1 cellular context compared by ENCODE assay signal in genomic region chr3:24450142-24450932, GRCh38.
A peak's percentile ranks its signal among the peaks of the same experiment; 100 is the strongest.
TF ChIP-seq lines count a peak whose summit lies in the region.

No MANE protein-coding gene starts in this region.

TF ChIP-seq in HepG2, 621 proteins besides CTCF, POLR2A, EP300 and RAD21 (continued from another document and continues in another):
- TF ChIP-seq CEBPZ (IDR thresholded peaks at IDR 0.05; ENCODE audit: low read length) = no peak
- no peak for TF ChIP-seq ZNF18 (CRISPR knock-in tag; IDR thresholded peaks at IDR 0.05; ENCODE audit: insufficient replicate concordance)
- no peak for TF ChIP-seq FUBP1 (CRISPR knock-in tag; IDR thresholded peaks at IDR 0.05; ENCODE audit: borderline replicate concordance)
- TF ChIP-seq MAFF (IDR thresholded peaks at IDR 0.05; ENCODE audit: low read depth, low read length) = no peak
- no peak for TF ChIP-seq ATAD3A (CRISPR knock-in tag; IDR thresholded peaks at IDR 0.05)
- TF ChIP-seq ZXDC (CRISPR knock-in tag; IDR thresholded peaks at IDR 0.05) = no peak
- TF ChIP-seq MED1 (CRISPR knock-in tag; IDR thresholded peaks at IDR 0.05) = peak; percentile 76
- TF ChIP-seq ZNF333 (CRISPR knock-in tag; IDR thresholded peaks at IDR 0.05; ENCODE audit: borderline replicate concordance) = no peak
- TF ChIP-seq HOXA3 (CRISPR knock-in tag; IDR thresholded peaks at IDR 0.05) = peak; percentile 27; the same call in 1 of the 2 replicates
- TF ChIP-seq ZNF605 (CRISPR knock-in tag; IDR thresholded peaks at IDR 0.05) = no peak
- no peak for TF ChIP-seq AFF4 (CRISPR knock-in tag; IDR thresholded peaks at IDR 0.05)
- TF ChIP-seq PHF21A (CRISPR knock-in tag; IDR thresholded peaks at IDR 0.05) = no peak
- TF ChIP-seq NCOR1 (IDR thresholded peaks at IDR 0.05; ENCODE audit: borderline replicate concordance, low read length) = peak; percentile 88
- TF ChIP-seq ZFAT (CRISPR knock-in tag; conservative IDR thresholded peaks at IDR 0.05) = no peak
- TF ChIP-seq FOXA1 (IDR thresholded peaks at IDR 0.05) = no peak
- 0 out of 2 replicates have a peak, but pooled peaks have one; percentile 38 for TF ChIP-seq FOXA1 (CRISPR knock-in tag; IDR thresholded peaks at IDR 0.05)
- peak; percentile 57; the same call in 1 of the 2 replicates for TF ChIP-seq NFKBIZ (CRISPR knock-in tag; IDR thresholded peaks at IDR 0.05)
- no peak for TF ChIP-seq YEATS4 (CRISPR knock-in tag; IDR thresholded peaks at IDR 0.05; ENCODE audit: borderline replicate concordance)
- no peak for TF ChIP-seq SRSF9 (IDR thresholded peaks at IDR 0.05; ENCODE audit: borderline replicate concordance, insufficient read depth, low read depth, low read length, poor library complexity, severe bottlenecking)
- no peak for TF ChIP-seq ARNT2 (CRISPR knock-in tag; IDR thresholded peaks at IDR 0.05; ENCODE audit: low read depth)
- TF ChIP-seq SAFB2 (CRISPR knock-in tag; IDR thresholded peaks at IDR 0.05; ENCODE audit: borderline replicate concordance, low read depth) = no peak
- TF ChIP-seq MXD3 (CRISPR knock-in tag; IDR thresholded peaks at IDR 0.05) = no peak
- no peak for TF ChIP-seq AKAP8 (CRISPR knock-in tag; IDR thresholded peaks at IDR 0.05)
- no peak for TF ChIP-seq SRF (IDR thresholded peaks at IDR 0.05; ENCODE audit: low read depth, low read length)
- TF ChIP-seq ZBTB44 (CRISPR knock-in tag; IDR thresholded peaks at IDR 0.05) = no peak
- TF ChIP-seq TFDP2 (CRISPR knock-in tag; IDR thresholded peaks at IDR 0.05) = no peak
- peak; percentile 94 for TF ChIP-seq RXRB (CRISPR knock-in tag; IDR thresholded peaks at IDR 0.05; ENCODE audit: borderline replicate concordance)
- TF ChIP-seq EED (CRISPR knock-in tag; IDR thresholded peaks at IDR 0.05) = no peak
- TF ChIP-seq NCOA1 (CRISPR knock-in tag; IDR thresholded peaks at IDR 0.05) = no peak
- TF ChIP-seq ZSCAN9 (CRISPR knock-in tag; IDR thresholded peaks at IDR 0.05; ENCODE audit: borderline replicate concordance) = peak; percentile 56; the same call in 1 of the 2 replicates
- TF ChIP-seq ZNF646 (CRISPR knock-in tag; IDR thresholded peaks at IDR 0.05) = no peak
